In the genomic region with DNA sequence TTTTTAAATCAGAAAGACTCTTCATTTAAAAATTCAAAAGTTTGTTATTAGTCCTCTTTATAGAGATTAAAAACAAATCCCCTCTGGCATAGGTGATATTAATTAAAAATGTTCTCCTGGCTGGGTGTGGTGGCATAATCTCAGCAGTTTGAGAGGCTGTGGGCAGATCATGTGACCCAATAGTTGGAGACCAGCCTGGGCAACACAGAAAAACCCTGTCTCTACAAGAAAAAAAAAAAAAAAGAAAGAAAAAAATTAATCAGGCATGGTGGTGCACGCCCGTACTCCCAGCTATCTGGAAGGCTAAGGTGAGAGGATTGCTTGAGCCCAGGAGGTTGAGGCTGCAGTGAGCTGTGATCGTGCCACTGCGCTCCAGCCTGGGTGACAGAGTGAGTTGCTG, we compare ENCODE assay signal across 26 cellular contexts.
"Had no signal": no experiment of that assay in that cellular context is flagged by ENCODE, and none has a peak within 500 bp of the region (broad histone marks: within the 10 kb centered on the region; RNA-seq: fewer than 3 reads in every experiment).

No MANE protein-coding gene starts in this region.

- ATAC-seq: left lobe of liver; mucosa of descending colon; sciatic nerve; stimulated activated effector memory CD8-positive, alpha-beta T cell treated with anti-CD3 and anti-CD28 coated beads, Interleukin-12 subunit alpha, Interleukin-12 subunit beta, amount 100 ng/mL, for 72 hours; stimulated activated naive CD8-positive, alpha-beta T cell treated with anti-CD3 and anti-CD28 coated beads, Interleukin-15, Interleukin-2, amounts not matched to agents 100 U/mL and 50 U/mL, for 24 hours had no signal

- H3K4me1 ChIP-seq: parathyroid adenoma had no signal

- H3K4me1 Mint-ChIP-seq: mesothelial cell of epicardium, nephron had no signal

- DNase-seq: cerebellar nuclear complex; cortex of kidney; effector CD4-positive, alpha-beta T cell; endodermal cell; esophagus squamous epithelium; kidney; mesenchymal stem cell; mucosa of descending colon; naive B cell; stimulated activated CD4-positive, alpha-beta T cell treated with anti-CD3 and anti-CD28 coated beads, Interleukin-2, amount 100 ng/mL, for 24 hours; stimulated activated CD4-positive, alpha-beta T cell treated with anti-CD3 and anti-CD28 coated beads, Interleukin-4, amount 100 ng/mL, for 24 hours; stimulated activated naive CD8-positive, alpha-beta T cell treated with anti-CD3 and anti-CD28 coated beads, Interleukin-15, Interleukin-2, amounts not matched to agents 100 U/mL and 50 U/mL, for 24 hours; substantia nigra; upper lobe of left lung had no signal

- H3K27ac Mint-ChIP-seq: endodermal cell; mesothelial cell of epicardium; nephron; neural progenitor cell; progenitor cell of endocrine pancreas; stimulated activated effector memory CD8-positive, alpha-beta T cell treated with anti-CD3 and anti-CD28 coated beads, Interleukin-12 subunit alpha, Interleukin-12 subunit beta, amount 100 ng/mL, for 72 hours had no signal

- H3K27me3 ChIP-seq: esophagus squamous epithelium, neural progenitor cell, tibial nerve, upper lobe of left lung had no signal

- H3K27ac ChIP-seq: neural progenitor cell, parathyroid adenoma, thoracic aorta, tibial nerve, upper lobe of left lung had no signal

- H3K4me3 ChIP-seq: esophagus squamous epithelium, lung, mucosa of descending colon, neural progenitor cell, smooth muscle cell, thoracic aorta, tibial nerve, upper lobe of left lung had no signal

- H3K4me3 Mint-ChIP-seq: endodermal cell; mesothelial cell of epicardium; naive B cell; nephron; neural progenitor cell; stimulated activated effector memory CD8-positive, alpha-beta T cell treated with anti-CD3 and anti-CD28 coated beads, Interleukin-12 subunit alpha, Interleukin-12 subunit beta, amount 100 ng/mL, for 72 hours had no signal

- H3K27me3 Mint-ChIP-seq: naive B cell, progenitor cell of endocrine pancreas had no signal

- H3K9me3 Mint-ChIP-seq: mesothelial cell of epicardium; stimulated activated effector memory CD8-positive, alpha-beta T cell treated with anti-CD3 and anti-CD28 coated beads, Interleukin-12 subunit alpha, Interleukin-12 subunit beta, amount 100 ng/mL, for 72 hours had no signal
